In genomic region chr18:68943861-68944260, GRCh38 we compare ENCODE assay signal across 8 cellular contexts.
DNase-seq lines count a peak whose midpoint lies in the region; FAIRE-seq and TF ChIP-seq lines count a peak whose summit lies in the region.
"Not testable (repeated sequence)": the region's sequence is repeated elsewhere in the genome, so short reads cannot be mapped to it uniquely, and the experiment has no call there.

No MANE protein-coding gene starts in this region.

- TF ChIP-seq RAD21 in H1 (IDR thresholded peaks at IDR 0.05 in 1 of 2, conservative IDR thresholded peaks at IDR 0.05 in 1 of 2; ENCODE audit: low read depth in 2 of 2, low read length in 2 of 2): not testable (repeated sequence)

- not testable (repeated sequence) for H2BK120ac ChIP-seq in H1 (replicated peaks; ENCODE audit: low read depth, low read length)
- peak overlapping the region; percentile 45 for H2BK120ac ChIP-seq in mesendoderm (ENCODE audit: low read depth, low read length)

- H3K18ac ChIP-seq in H1 (ENCODE audit: extremely low read depth, low read length); mesendoderm (ENCODE audit: low read length): not testable (repeated sequence)

- H3K9me2 ChIP-seq in hepatocyte (replicated peaks; ENCODE audit: insufficient read depth): not testable (repeated sequence)

- 76% methylated on average over 2 of the region's 2 CpGs for WGBS in HUES64
- WGBS in H1 (ENCODE audit: extremely low coverage in 1 of 2, insufficient coverage in 1 of 2, insufficient read length in 1 of 2, insufficient replicate concordance in 2 of 2, low coverage in 1 of 2, low lambda C conversion rate in 2 of 2, missing lambda C conversion rate in 1 of 2), 2 experiments: 80% methylated on average over 2 of the region's 2 CpGs; no CpG with 5 or more reads in 1 of the 2 experiments
- WGBS in hepatocyte (ENCODE audit: low lambda C conversion rate, missing lambda C conversion rate): 65% methylated on average over 2 of the region's 2 CpGs
- WGBS in mesendoderm (ENCODE audit: extremely low coverage, insufficient coverage, low lambda C conversion rate): no CpG with 5 or more reads among the region's 2 CpGs

- not testable (repeated sequence) for H2AK5ac ChIP-seq in H1 (ENCODE audit: low read depth, low read length); mesendoderm (ENCODE audit: low read length)

- not testable (repeated sequence) for H3K4ac ChIP-seq in H1 (replicated peaks; ENCODE audit: insufficient read length, low read depth, low read length); mesendoderm (ENCODE audit: low read depth, low read length)

- peak overlapping the region; percentile 95 for H3K27ac Mint-ChIP-seq in nephron progenitor cell

- POLR2A ChIA-PET in H1 (lab: Charles Lee; ENCODE audit: partially characterized antibody): interaction anchor here (0.8 kb wide), 1 partner anchor 15 kb away, joined by 3 read pairs; no protein-coding TSS in a partner anchor

- CTCF ChIA-PET in H1 (lab: Charles Lee; ENCODE audit: partially characterized antibody): not testable (repeated sequence)

- H2BK15ac ChIP-seq in H1 (ENCODE audit: low read length); mesendoderm (replicated peaks; ENCODE audit: low read depth): not testable (repeated sequence)

- H4K20me1 ChIP-seq in H1 (replicated peaks in 1 of 2; ENCODE audit: control insufficient read depth in 1 of 2, insufficient read depth in 2 of 2, low read length in 2 of 2); hepatocyte (ENCODE audit: insufficient read depth, poor library complexity, severe bottlenecking): not testable (repeated sequence)

- not testable (repeated sequence) for H3K56ac ChIP-seq in H1 (replicated peaks; ENCODE audit: insufficient read length, low read depth, low read length)
- peak overlapping the region; percentile 39 for H3K56ac ChIP-seq in mesendoderm (ENCODE audit: low read length)

- not testable (repeated sequence) for H3K9ac ChIP-seq in HUES64 (ENCODE audit: low read depth, low read length); H1 (replicated peaks in 1 of 4; ENCODE audit: extremely low read depth in 1 of 4, low read depth in 3 of 4, low read length in 3 of 4)
- peak overlapping the region; percentile 24 for H3K9ac ChIP-seq in mesendoderm (ENCODE audit: low read length)

- H3K79me1 ChIP-seq in H1 (ENCODE audit: low read depth, low read length); mesendoderm (ENCODE audit: low read length): not testable (repeated sequence)

- not testable (repeated sequence) for TF ChIP-seq POLR2A in H1 (IDR thresholded peaks at IDR 0.05; ENCODE audit: control extremely low read depth in 1 of 2, low read depth in 2 of 2, low read length in 2 of 2)

- H2BK5ac ChIP-seq in H1 (ENCODE audit: low read depth, low read length): not testable (repeated sequence)
- peak overlapping the region; percentile 76 for H2BK5ac ChIP-seq in mesendoderm (ENCODE audit: low read length)

- not testable (repeated sequence) for H3K14ac ChIP-seq in H1 (ENCODE audit: insufficient read length)

- H4K5ac ChIP-seq in H1 (ENCODE audit: insufficient read length, low read depth, low read length); mesendoderm (ENCODE audit: low read length): not testable (repeated sequence)

- DNase-seq in ELF-1 (ENCODE audit: low read depth, low spot score): peak; percentile 66
- DNase-seq in NCI-H82 (lab: John Stamatoyannopoulos, UW): peak; percentile 51
- DNase-seq in H1 (ENCODE audit: low read depth in 1 of 2, low spot score in 2 of 2); hepatocyte (ENCODE audit: low spot score); nephron progenitor cell: not testable (repeated sequence)
- peak; percentile 95 for DNase-seq in mesendoderm

- not testable (repeated sequence) for TF ChIP-seq EP300 in H1 (IDR thresholded peaks at IDR 0.05; ENCODE audit: borderline replicate concordance in 1 of 2, low read depth in 2 of 2, low read length in 2 of 2)

- not testable (repeated sequence) for H3K23me2 ChIP-seq in H1 (ENCODE audit: low read depth, low read length)

- not testable (repeated sequence) for H3K9me3 ChIP-seq in HUES64 (ENCODE audit: insufficient read depth, low read depth, low read length); H1 (ENCODE audit: insufficient read depth in 2 of 2, low read depth in 1 of 2, low read length in 1 of 2); hepatocyte (ENCODE audit: low read depth)

- not testable (repeated sequence) for TF ChIP-seq CTCF in 22Rv1 (IDR thresholded peaks at IDR 0.05); H1 (IDR thresholded peaks at IDR 0.05; ENCODE audit: control extremely low read depth in 1 of 3, insufficient read depth in 1 of 3, low read depth in 1 of 3, low read length in 3 of 3); hepatocyte (IDR thresholded peaks at IDR 0.05; ENCODE audit: poor library complexity); nephron progenitor cell (IDR thresholded peaks at IDR 0.05)

- peak overlapping the region; percentile 13; the same call in 1 of the 2 replicates for H3K4me3 ChIP-seq in HUES64 (ENCODE audit: low read length)
- H3K4me3 ChIP-seq in H1 (ENCODE audit: extremely low read depth in 1 of 4, insufficient read depth in 2 of 4, low read depth in 3 of 4, low read length in 4 of 4); hepatocyte; mesendoderm (ENCODE audit: low read length): not testable (repeated sequence)

- H4K91ac ChIP-seq in H1 (replicated peaks; ENCODE audit: insufficient read length, low read length): not testable (repeated sequence)

- not testable (repeated sequence) for H2AFZ ChIP-seq in H1 (ENCODE audit: low read length); hepatocyte

- H2BK20ac ChIP-seq in H1 (ENCODE audit: low read length): not testable (repeated sequence)

- H4K8ac ChIP-seq in H1 (ENCODE audit: extremely low read depth, insufficient read depth, low read length); mesendoderm (ENCODE audit: low read depth, low read length): not testable (repeated sequence)

- H3K4me1 Mint-ChIP-seq in nephron progenitor cell: peaks cover 57% of the 10 kb centered on the region

- not testable (repeated sequence) for H3K4me3 Mint-ChIP-seq in nephron progenitor cell

- H3K27ac ChIP-seq in 22Rv1 (peak overlapping the region; percentile 29; the same call in 1 of the 2 replicates), HUES64 (ENCODE audit: low read depth, low read length) (peak overlapping the region; percentile 56; the same call in 1 of the 2 replicates), hepatocyte (peak overlapping the region; percentile 18), mesendoderm (ENCODE audit: low read depth, low read length) (peak overlapping the region; percentile 78)
- not testable (repeated sequence) for H3K27ac ChIP-seq in H1 (ENCODE audit: low read depth, low read length)

- H3K36me3 ChIP-seq in HUES64 (ENCODE audit: insufficient read depth, low read length); H1 (ENCODE audit: control insufficient read depth in 2 of 4, insufficient read depth in 4 of 4, low read length in 3 of 4); hepatocyte (replicated peaks; ENCODE audit: insufficient read depth, low read depth); mesendoderm (ENCODE audit: control insufficient read depth, insufficient read depth, low read length): not testable (repeated sequence)

- not testable (repeated sequence) for H3K27me3 ChIP-seq in HUES64 (ENCODE audit: insufficient read depth, low read length); H1 (replicated peaks in 1 of 4; ENCODE audit: control insufficient read depth in 3 of 4, extremely low read depth in 1 of 4, insufficient read depth in 3 of 4, low read length in 3 of 4); hepatocyte; mesendoderm (ENCODE audit: insufficient read depth, low read length, poor library complexity)

- not testable (repeated sequence) for H2BK12ac ChIP-seq in H1 (ENCODE audit: low read depth, low read length)

- not testable (repeated sequence) for H3K36me3 Mint-ChIP-seq in nephron progenitor cell (ENCODE audit: low read depth)

- H3K27me3 Mint-ChIP-seq in nephron progenitor cell (ENCODE audit: low read depth, poor library complexity): not testable (repeated sequence)

- not testable (repeated sequence) for FAIRE-seq in H1 (lab: Jason Lieb, UNC)

- H3K23ac ChIP-seq in H1 (ENCODE audit: insufficient read length); mesendoderm (ENCODE audit: low read length): not testable (repeated sequence)

- H3K4me2 ChIP-seq in H1 (ENCODE audit: insufficient read depth in 1 of 2, low read depth in 2 of 2, low read length in 2 of 2): 0 out of 4 replicates have a peak overlapping the region, but pooled peaks have one; percentile 5 to 40
- H3K4me2 ChIP-seq in hepatocyte; mesendoderm (ENCODE audit: low read length): not testable (repeated sequence)

- not testable (repeated sequence) for H3K9me3 Mint-ChIP-seq in nephron progenitor cell

- H3K4me1 ChIP-seq in HUES64 (ENCODE audit: insufficient read depth, low read length) (peaks cover 38% of the 10 kb centered on the region), H1 (replicated peaks in 1 of 4; ENCODE audit: control insufficient read depth in 3 of 4, insufficient read depth in 4 of 4, low read length in 3 of 4) (peaks cover 0 to 11% (median 0%) of the 10 kb centered on the region in 4 experiments; a peak in 1 of 7 replicates)
- H3K4me1 ChIP-seq in hepatocyte (ENCODE audit: insufficient read depth); mesendoderm (ENCODE audit: control insufficient read depth, low read depth, low read length): not testable (repeated sequence)

- H3K79me2 ChIP-seq in H1 (ENCODE audit: control insufficient read depth in 1 of 2, insufficient read depth in 2 of 2, low read length in 2 of 2); hepatocyte; mesendoderm (ENCODE audit: control insufficient read depth, insufficient read depth, low read length): not testable (repeated sequence)
